In genomic region chr1:236326432-236326831, GRCh38 we compare ENCODE assay signal across 35 cellular contexts.
"Had no signal": no experiment of that assay in that cellular context is flagged by ENCODE, and none has a peak within 500 bp of the region (broad histone marks: within the 10 kb centered on the region; RNA-seq: fewer than 3 reads in every experiment).

No MANE protein-coding gene starts in this region.

- H3K27me3 ChIP-seq: MG63 had no signal

- H3K36me3 ChIP-seq: MG63 had no signal

- DNase-seq: Karpas-422, Kasumi-1, KG1, MG63, MM.1S, MV-4-11, NCI-H1048, NCI-H1092, NCI-H1092 treated with DMSO at 0.1 percent for 48 hours, NCI-H1105, NCI-H1105 treated with DMSO at 0.1 percent for 48 hours, NCI-H1417, NCI-H1417 treated with DMSO at 0.1 percent for 48 hours, NCI-H1436, NCI-H1436 treated with DMSO at 0.1 percent for 48 hours, NCI-H146, NCI-H1694, NCI-H1694 treated with DMSO at 0.1 percent for 48 hours, NCI-H187, NCI-H187 treated with DMSO at 0.1 percent for 48 hours, NCI-H1930, NCI-H2029, NCI-H2029 treated with DMSO at 0.1 percent for 48 hours, NCI-H2081, NCI-H2081 treated with DMSO at 0.1 percent for 48 hours, NCI-H2107, NCI-H2171, NCI-H2171 treated with DMSO at 0.1 percent for 48 hours, NCI-H2227 treated with DMSO at 0.1 percent for 48 hours, NCI-H226, NCI-H345, NCI-H446, NCI-H446 treated with DMSO at 0.1 percent for 48 hours, NCI-H510A had no signal

- H3K27ac ChIP-seq: KMS-11 had no signal

- H3K4me3 ChIP-seq: MG63 had no signal
